16 cellular contexts compared by ENCODE assay signal in the genomic region with DNA sequence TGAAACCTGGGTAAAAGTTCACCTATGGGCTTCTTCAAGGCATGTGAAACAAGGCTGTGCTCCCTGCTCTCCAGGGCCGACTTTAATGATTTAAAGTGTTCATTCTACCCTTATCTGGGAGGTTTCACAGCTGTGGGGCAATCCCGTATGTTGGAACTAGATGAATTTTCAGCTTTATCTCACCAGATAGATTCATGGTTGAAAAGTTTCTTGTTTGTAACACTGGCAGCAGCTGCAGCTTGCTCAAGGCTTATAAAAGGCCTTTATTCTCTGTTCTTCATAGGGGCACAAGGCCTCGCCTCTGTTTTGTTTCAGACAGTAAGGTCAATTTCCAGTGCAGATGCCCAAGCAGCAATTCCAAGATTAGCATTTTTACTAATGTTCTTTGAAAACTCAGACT.
DNase-seq lines count a peak whose midpoint lies in the region; ATAC-seq, FAIRE-seq and TF ChIP-seq lines count a peak whose summit lies in the region.
"Had no signal": no experiment of that assay in that cellular context is flagged by ENCODE, and none has a peak within 500 bp of the region (broad histone marks: within the 10 kb centered on the region; RNA-seq: fewer than 3 reads in every experiment).

No MANE protein-coding gene starts in this region.

- ATAC-seq in HepG2 (peak; percentile 57), right lobe of liver (no peak), HG02588 (IDR thresholded peaks at IDR 0.05; ENCODE audit: unreplicated experiment) (no peak), GM18909 (IDR thresholded peaks at IDR 0.05; ENCODE audit: poor library complexity, unreplicated experiment) (no peak)
- ATAC-seq: natural killer cell treated with Interleukin-12 subunit alpha and Interleukin-12 subunit beta and Interleukin-15 and Interleukin-18, amount 100 ng/mL, for 72 hours had no signal

- peaks cover 12% of the 10 kb centered on the region for H3K36me3 Mint-ChIP-seq in glutamatergic neuron (ENCODE audit: unreplicated experiment)
- peaks cover 35 to 52% of the 10 kb centered on the region in 2 donors for H3K36me3 Mint-ChIP-seq in CD14-positive monocyte

- DNase-seq in HepG2 (ENCODE audit: low spot score), result peak; percentile 18
- no peak for DNase-seq in right lobe of liver
- DNase-seq in glutamatergic neuron, result no peak
- DNase-seq in myocyte (ENCODE audit: low read depth), result peak; percentile 7
- DNase-seq in CD14-positive monocyte (ENCODE audit: low spot score), result no peak
- DNase-seq in mesendoderm, result no peak
- DNase-seq: activated CD8-positive, alpha-beta memory T cell treated with anti-CD3 and anti-CD28 coated beads, Interleukin-2, amount 50 U/mL, for 48 hours; DND-41; NCI-H446 treated with DMSO at 0.1 percent for 48 hours; SHP77; stimulated activated CD4-positive, alpha-beta T cell treated with anti-CD3 and anti-CD28 coated beads, Interleukin-4, amount 100 ng/mL, for 4 hours had no signal

- peak overlapping the region; percentile 22 for H3K27ac Mint-ChIP-seq in glutamatergic neuron (ENCODE audit: unreplicated experiment)
- peak overlapping the region in 1 of 7 donors; percentile 7 for H3K27ac Mint-ChIP-seq in CD14-positive monocyte
- H3K27ac Mint-ChIP-seq: activated naive CD4-positive, alpha-beta T cell treated with anti-CD3 and anti-CD28 coated beads, Interleukin-2, amount 50 U/mL, for 24 hours; natural killer cell treated with Interleukin-12 subunit alpha and Interleukin-12 subunit beta and Interleukin-15 and Interleukin-18, amount 100 ng/mL, for 72 hours had no signal

- H3K4me2 ChIP-seq in HepG2 (ENCODE audit: low read depth, low read length) (peak overlapping the region; percentile 0; the same call in 1 of the 2 replicates), mesendoderm (ENCODE audit: low read length) (no peak overlapping the region)

- no peak overlapping the region for H2AK5ac ChIP-seq in mesendoderm (ENCODE audit: low read length)

- TF ChIP-seq POLR2A in HepG2 (IDR thresholded peaks at IDR 0.05; ENCODE audit: insufficient read depth in 1 of 2, low read depth in 2 of 2, low read length in 2 of 2) (no peak), right lobe of liver (IDR thresholded peaks at IDR 0.05) (no peak)

- in situ Hi-C loops in HepG2 (cut with HindIII; ENCODE audit: extremely low pct_ligation_motif_present, low pct_unique_long_range_greater_than_20kb), result no loop called here

- TF ChIP-seq CTCF in HepG2 (CRISPR knock-in tag; IDR thresholded peaks at IDR 0.05) (no peak), right lobe of liver (IDR thresholded peaks at IDR 0.05) (no peak), glutamatergic neuron (IDR thresholded peaks at IDR 0.05; ENCODE audit: partially characterized antibody, unreplicated experiment) (no peak), CD14-positive monocyte (IDR thresholded peaks at IDR 0.05) (no peak)

- no peak overlapping the region for H2BK5ac ChIP-seq in mesendoderm (ENCODE audit: low read length)

- H3K27ac ChIP-seq in HepG2 (ENCODE audit: extremely low read length, insufficient read depth, low read length) (peak overlapping the region; percentile 15), right lobe of liver (no peak overlapping the region), mesendoderm (ENCODE audit: low read depth, low read length) (no peak overlapping the region)

- no peak for TF ChIP-seq RAD21 in HepG2 (CRISPR knock-in tag; IDR thresholded peaks at IDR 0.05)

- no peak overlapping the region for H3K4me3 Mint-ChIP-seq in glutamatergic neuron (ENCODE audit: unreplicated experiment)
- H3K4me3 Mint-ChIP-seq in CD14-positive monocyte, result no peak overlapping the region
- H3K4me3 Mint-ChIP-seq: activated naive CD4-positive, alpha-beta T cell treated with anti-CD3 and anti-CD28 coated beads, Interleukin-2, amount 50 U/mL, for 24 hours; natural killer cell treated with Interleukin-12 subunit alpha and Interleukin-12 subunit beta and Interleukin-15 and Interleukin-18, amount 100 ng/mL, for 72 hours had no signal

- H3K36me3 ChIP-seq in HepG2 (replicated peaks in 1 of 2; ENCODE audit: control insufficient read depth in 1 of 2, insufficient read depth in 2 of 2, low read length in 2 of 2) (peaks cover 12 to 36% of the 10 kb centered on the region in 2 experiments), right lobe of liver (peaks cover 0 to 29% (median 2%) of the 10 kb centered on the region in 4 donors), mesendoderm (ENCODE audit: control insufficient read depth, insufficient read depth, low read length) (no peaks in the 10 kb centered on the region)

- H4K8ac ChIP-seq in mesendoderm (ENCODE audit: low read depth, low read length), result no peak overlapping the region

- CTCF ChIA-PET in HepG2 (lab: Yijun Ruan, JAX; ENCODE audit: low intra/inter-chr PET ratio, low total read pairs), result no interaction called here

- H3K27me3 Mint-ChIP-seq in glutamatergic neuron (ENCODE audit: unreplicated experiment) (no peaks in the 10 kb centered on the region), CD14-positive monocyte (ENCODE audit: low read depth in 3 of 3) (peaks cover 0 to 2% (median 0%) of the 10 kb centered on the region in 3 donors)
- H3K27me3 Mint-ChIP-seq: activated naive CD4-positive, alpha-beta T cell treated with anti-CD3 and anti-CD28 coated beads, Interleukin-2, amount 50 U/mL, for 24 hours; natural killer cell treated with Interleukin-12 subunit alpha and Interleukin-12 subunit beta and Interleukin-15 and Interleukin-18, amount 100 ng/mL, for 72 hours had no signal

- no peaks in the 10 kb centered on the region for H3K27me3 ChIP-seq in HepG2 (ENCODE audit: control insufficient read depth in 1 of 2, insufficient read depth in 2 of 2, low read length in 2 of 2)
- no peaks in the 10 kb centered on the region for H3K27me3 ChIP-seq in right lobe of liver
- no peaks in the 10 kb centered on the region for H3K27me3 ChIP-seq in mesendoderm (ENCODE audit: insufficient read depth, low read length, poor library complexity)
- H3K27me3 ChIP-seq: tibial nerve had no signal

- H4K20me1 ChIP-seq in HepG2 (ENCODE audit: insufficient read depth, low read length), result no peaks in the 10 kb centered on the region

- H3K4me1 ChIP-seq in HepG2 (ENCODE audit: insufficient read depth, low read length) (peaks cover 20% of the 10 kb centered on the region), right lobe of liver (no peaks in the 10 kb centered on the region), mesendoderm (ENCODE audit: control insufficient read depth, low read depth, low read length) (peaks cover 3% of the 10 kb centered on the region)

- WGBS in HepG2 (ENCODE audit: low lambda C conversion rate), result 68% methylated on average over 3 of the region's 3 CpGs
- WGBS in right lobe of liver (ENCODE audit: insufficient coverage, low coverage, low lambda C conversion rate, missing lambda C conversion rate), result 78% methylated on average over 2 of the region's 3 CpGs
- WGBS in mesendoderm (ENCODE audit: extremely low coverage, insufficient coverage, low lambda C conversion rate), result no CpG with 5 or more reads among the region's 3 CpGs

- FAIRE-seq in HepG2 (lab: Jason Lieb, UNC), result no peak

- H3K56ac ChIP-seq in mesendoderm (ENCODE audit: low read length), result no peak overlapping the region

- H3K9ac ChIP-seq in HepG2 (ENCODE audit: insufficient read depth, low read depth, low read length) (no peak overlapping the region), mesendoderm (ENCODE audit: low read length) (no peak overlapping the region)

- H3K9me3 ChIP-seq in HepG2 (ENCODE audit: low read length) (no peaks in the 10 kb centered on the region), right lobe of liver (no peaks in the 10 kb centered on the region)
- H3K9me3 ChIP-seq: tibial nerve had no signal

- H3K4me1 Mint-ChIP-seq in glutamatergic neuron (ENCODE audit: low read depth, unreplicated experiment) (peaks cover 16% of the 10 kb centered on the region), CD14-positive monocyte (no peaks in the 10 kb centered on the region)
- H3K4me1 Mint-ChIP-seq: activated naive CD4-positive, alpha-beta T cell treated with anti-CD3 and anti-CD28 coated beads, Interleukin-2, amount 50 U/mL, for 24 hours had no signal

- no peak for TF ChIP-seq EP300 in HepG2 (IDR thresholded peaks at IDR 0.05; ENCODE audit: low read depth in 2 of 2, low read length in 2 of 2)
- TF ChIP-seq EP300 in HepG2 (CRISPR knock-in tag; IDR thresholded peaks at IDR 0.05; ENCODE audit: borderline replicate concordance), result no peak

- no peaks in the 10 kb centered on the region for H3K79me1 ChIP-seq in mesendoderm (ENCODE audit: low read length)

- no TSS peak for BruUV-seq in HepG2 (replicated peaks; lab: Mats Ljungman, UMichigan)

- no peaks in the 10 kb centered on the region for H3K9me3 Mint-ChIP-seq in glutamatergic neuron (ENCODE audit: unreplicated experiment)
- peaks cover 2 to 13% (median 8%) of the 10 kb centered on the region in 7 donors for H3K9me3 Mint-ChIP-seq in CD14-positive monocyte
- H3K9me3 Mint-ChIP-seq: natural killer cell treated with Interleukin-12 subunit alpha and Interleukin-12 subunit beta and Interleukin-15 and Interleukin-18, amount 100 ng/mL, for 72 hours had no signal

- intact Hi-C loops in HepG2 (cut with micrococcal nuclease; ENCODE audit: unreplicated experiment), result no loop called here
- intact Hi-C loops in right lobe of liver (cut with DNase I), result no loop called here
- intact Hi-C loops in CD14-positive monocyte (cut with micrococcal nuclease), result no loop called here

- H3K79me2 ChIP-seq in HepG2 (ENCODE audit: insufficient read depth, low read length) (no peaks in the 10 kb centered on the region), mesendoderm (ENCODE audit: control insufficient read depth, insufficient read depth, low read length) (no peaks in the 10 kb centered on the region)

- no peak overlapping the region for H3K4ac ChIP-seq in mesendoderm (ENCODE audit: low read depth, low read length)

- H3K18ac ChIP-seq in mesendoderm (ENCODE audit: low read length), result no peak overlapping the region

- POLR2A ChIA-PET in HepG2 (lab: Yijun Ruan, JAX), result no interaction called here

- H3K23ac ChIP-seq in mesendoderm (ENCODE audit: low read length), result no peak overlapping the region

- H2BK120ac ChIP-seq in mesendoderm (ENCODE audit: low read depth, low read length), result no peak overlapping the region

- H3K4me3 ChIP-seq in HepG2 (replicated peaks in 1 of 3; ENCODE audit: insufficient read depth in 1 of 3, low read depth in 2 of 3, low read length in 3 of 3) (no peak overlapping the region), right lobe of liver (no peak overlapping the region), mesendoderm (ENCODE audit: low read length) (no peak overlapping the region)
- H3K4me3 ChIP-seq: tibial nerve had no signal

- no peak overlapping the region for H2BK15ac ChIP-seq in mesendoderm (replicated peaks; ENCODE audit: low read depth)

- H2AFZ ChIP-seq in HepG2 (ENCODE audit: low read length), result no peak overlapping the region

- H4K5ac ChIP-seq in mesendoderm (ENCODE audit: low read length), result no peak overlapping the region

TF ChIP-seq in HepG2, 621 proteins besides CTCF, POLR2A, EP300 and RAD21 (continues in another document):
- TF ChIP-seq ZNF563 (CRISPR knock-in tag; IDR thresholded peaks at IDR 0.05), result no peak
- no peak for TF ChIP-seq SOX13 (IDR thresholded peaks at IDR 0.05)
- TF ChIP-seq SOX13 (CRISPR knock-in tag; conservative IDR thresholded peaks at IDR 0.05 in 1 of 2, IDR thresholded peaks at IDR 0.05 in 1 of 2), result peak in 1 of 2 experiments; percentile 26; a peak in 1 of 4 replicates

Comparison
In these comparisons a context has a peak if more than half of its experiments do, and no peak if none do; other contexts are left out.
1. DNase-seq: peak in HepG2 (single experiment) and myocyte (single experiment); none in right lobe of liver (0 of 3), glutamatergic neuron (single experiment), CD14-positive monocyte (single experiment) and mesendoderm (single experiment).